ENCODE assay signal across 23 cellular contexts in genomic region chr10:50381637-50382036, GRCh38.
A peak's percentile ranks its signal among the peaks of the same experiment; 100 is the strongest.
DNase-seq lines count a peak whose midpoint lies in the region; ATAC-seq and TF ChIP-seq lines count a peak whose summit lies in the region.
"Had no signal": no experiment of that assay in that cellular context is flagged by ENCODE, and none has a peak within 500 bp of the region (broad histone marks: within the 10 kb centered on the region; RNA-seq: fewer than 3 reads in every experiment).

No MANE protein-coding gene starts in this region.

- H3K4me1 ChIP-seq in adrenal gland (replicated peaks in 1 of 2): peaks cover 15 to 55% of the 10 kb centered on the region in 2 donors
- H3K4me1 ChIP-seq: neural progenitor cell, SJCRH30 had no signal

- POLR2A ChIA-PET in MCF 10A (lab: Yijun Ruan, JAX): interaction anchor here (0.6 to 1.2 kb wide), 3 partner anchors 12 to 110 kb away, joined by 3 to 5 read pairs (median 3); no protein-coding TSS in a partner anchor

- intact Hi-C loops in adrenal gland (cut with DNase I) (no loop called here), sciatic nerve (cut with DNase I) (no loop called here), MCF 10A (cut with micrococcal nuclease) (no loop called here)

- no peak overlapping the region for H3K27ac Mint-ChIP-seq in MCF 10A (ENCODE audit: low read depth, unreplicated experiment)
- H3K27ac Mint-ChIP-seq: CD14-positive monocyte, neural progenitor cell, T-helper 17 cell had no signal

- H3K36me3 Mint-ChIP-seq in MCF 10A (ENCODE audit: insufficient read depth, unreplicated experiment): no peaks in the 10 kb centered on the region

- no peaks in the 10 kb centered on the region for H3K9me3 ChIP-seq in adrenal gland (replicated peaks in 1 of 3)
- H3K9me3 ChIP-seq: HAP-1, mucosa of descending colon, SJCRH30 had no signal

- H3K36me3 ChIP-seq in adrenal gland (replicated peaks in 1 of 2): no peaks in the 10 kb centered on the region
- H3K36me3 ChIP-seq: HAP-1, neural progenitor cell, SJCRH30 had no signal

- peak; percentile 36 for DNase-seq in G401 (ENCODE audit: low spot score)
- peak in 2 of 7 donors; percentile 21 to 28 for DNase-seq in adrenal gland
- peak; percentile 18 for DNase-seq in fibroblast of the conjunctiva (ENCODE audit: low read depth)
- no peak for DNase-seq in sciatic nerve (ENCODE audit: low spot score)
- no peak for DNase-seq in MCF 10A (ENCODE audit: unreplicated experiment)
- DNase-seq in DMS114 treated with DMSO at 0.1 percent for 48 hours (lab: John Stamatoyannopoulos, UW; ENCODE audit: unreplicated experiment): no peak
- DNase-seq: ACHN; activated CD4-positive, alpha-beta T cell treated with anti-CD3 and anti-CD28 coated beads, Interleukin-2, amount 50 U/mL, for 48 hours; activated gamma-delta T cell; amygdala; caudate nucleus; erythroblast; KBM-7; mucosa of descending colon; PC-3; SJCRH30; stimulated activated CD4-positive, alpha-beta T cell treated with anti-CD3 and anti-CD28 coated beads, Interleukin-12 subunit alpha, Interleukin-12 subunit beta, amount 100 ng/mL, for 4 hours; T-helper 17 cell had no signal

- in situ Hi-C loops in G401 (cut with HindIII; ENCODE audit: low sequenced_read_pairs): no loop called here

- CTCF ChIA-PET in MCF 10A (lab: Yijun Ruan, JAX): interaction anchor here (1.2 to 3.2 kb wide), 3 partner anchors 10 to 180 kb away, joined by 4 to 21 read pairs (median 5); no protein-coding TSS in a partner anchor

- H3K27me3 ChIP-seq in adrenal gland: no peaks in the 10 kb centered on the region
- H3K27me3 ChIP-seq: neural progenitor cell, SJCRH30 had no signal

- peak overlapping the region in 3 of 5 donors; percentile 17 to 51 (median 35) for H3K27ac ChIP-seq in adrenal gland
- H3K27ac ChIP-seq: neural progenitor cell, SJCRH30 had no signal

- 40 to 60% (median 47%) methylated on average over 3 of the region's 3 CpGs for WGBS in adrenal gland, 4 donors

- TF ChIP-seq POLR2A in adrenal gland (IDR thresholded peaks at IDR 0.05): peak in 1 of 2 donors; percentile 21

- ATAC-seq in sciatic nerve: peak; percentile 73
- no peak for ATAC-seq in GM19452 (IDR thresholded peaks at IDR 0.05; ENCODE audit: unreplicated experiment)
- ATAC-seq in GM18907 (IDR thresholded peaks at IDR 0.05; ENCODE audit: unreplicated experiment): no peak
- ATAC-seq: mucosa of descending colon, PC-3, T-helper 17 cell had no signal

- H3K9me3 Mint-ChIP-seq in MCF 10A (ENCODE audit: unreplicated experiment): no peaks in the 10 kb centered on the region
- H3K9me3 Mint-ChIP-seq: neural progenitor cell had no signal

- peaks cover 13% of the 10 kb centered on the region for H3K4me1 Mint-ChIP-seq in MCF 10A (ENCODE audit: insufficient read depth, unreplicated experiment)
- H3K4me1 Mint-ChIP-seq: neural progenitor cell had no signal

- H3K4me3 ChIP-seq in adrenal gland: no peak overlapping the region
- H3K4me3 ChIP-seq: HAP-1, mucosa of descending colon, neural progenitor cell, SJCRH30 had no signal

- H3K27me3 Mint-ChIP-seq in MCF 10A (ENCODE audit: insufficient read depth, unreplicated experiment): no peaks in the 10 kb centered on the region
- H3K27me3 Mint-ChIP-seq: T-helper 17 cell had no signal

- no TSS peak for BruUV-seq in MCF 10A (replicated peaks; lab: Mats Ljungman, UMichigan)

- no peak overlapping the region for H3K4me3 Mint-ChIP-seq in MCF 10A (ENCODE audit: unreplicated experiment)
- H3K4me3 Mint-ChIP-seq: CD14-positive monocyte, neural progenitor cell, T-helper 17 cell had no signal

- TF ChIP-seq CTCF in adrenal gland (IDR thresholded peaks at IDR 0.05): no peak
- TF ChIP-seq CTCF in MCF 10A (IDR thresholded peaks at IDR 0.05; ENCODE audit: unreplicated experiment): no peak

Comparison
In these comparisons a context has a peak if more than half of its experiments do, and no peak if none do; other contexts are left out.
1. DNase-seq: peak in G401 (single experiment) and fibroblast of the conjunctiva (single experiment); none in sciatic nerve (single experiment), MCF 10A (single experiment) and DMS114 treated with DMSO at 0.1 percent for 48 hours (single experiment).